8 cellular contexts compared by ENCODE assay signal in genomic region chr18:56748698-56749268, GRCh38.
DNase-seq lines count a peak whose midpoint lies in the region; ATAC-seq, FAIRE-seq and TF ChIP-seq lines count a peak whose summit lies in the region.

No MANE protein-coding gene starts in this region.

- no peak overlapping the region for H3K27ac Mint-ChIP-seq in natural killer cell
- no peak overlapping the region for H3K27ac Mint-ChIP-seq in natural killer cell treated with Interleukin-12 subunit alpha and Interleukin-12 subunit beta and Interleukin-15 and Interleukin-18, amount 100 ng/mL, for 72 hours
- H3K27ac Mint-ChIP-seq in astrocyte (ENCODE audit: unreplicated experiment): no peak overlapping the region

- H3K27me3 ChIP-seq in astrocyte (ENCODE audit: insufficient read depth, low read length): no peaks in the 10 kb centered on the region
- H3K27me3 ChIP-seq in kidney epithelial cell (ENCODE audit: control insufficient read depth, insufficient read depth, low read length): no peaks in the 10 kb centered on the region

- FAIRE-seq in astrocyte (lab: Jason Lieb, UNC) (no peak), GM19239 (lab: Jason Lieb, UNC) (no peak)

- no peak overlapping the region for H2AFZ ChIP-seq in astrocyte (ENCODE audit: low read depth, low read length)

- DNase-seq in natural killer cell: no peak
- DNase-seq in natural killer cell treated with Interleukin-12 subunit alpha and Interleukin-12 subunit beta and Interleukin-15 and Interleukin-18, amount 100 ng/mL, for 72 hours (ENCODE audit: low spot score): no peak
- peak; percentile 33 for DNase-seq in NCI-H2171 (lab: John Stamatoyannopoulos, UW)
- DNase-seq in astrocyte (ENCODE audit: low read depth): peak; percentile 11
- no peak for DNase-seq in kidney epithelial cell (ENCODE audit: low read depth)
- DNase-seq in HPDE6-E6E7 (ENCODE audit: extremely low spot score): no peak
- DNase-seq in GM19239 (ENCODE audit: insufficient read length, low spot score): no peak

- no peaks in the 10 kb centered on the region for H3K79me2 ChIP-seq in astrocyte (ENCODE audit: insufficient read depth, low read length)

- no peaks in the 10 kb centered on the region for H3K27me3 Mint-ChIP-seq in natural killer cell (ENCODE audit: low read depth in 2 of 2)
- no peaks in the 10 kb centered on the region for H3K27me3 Mint-ChIP-seq in natural killer cell treated with Interleukin-12 subunit alpha and Interleukin-12 subunit beta and Interleukin-15 and Interleukin-18, amount 100 ng/mL, for 72 hours
- no peaks in the 10 kb centered on the region for H3K27me3 Mint-ChIP-seq in astrocyte (ENCODE audit: low read depth, unreplicated experiment)

- no peaks in the 10 kb centered on the region for H3K4me1 ChIP-seq in astrocyte (ENCODE audit: insufficient read depth, low read length)

- TF ChIP-seq CTCF in natural killer cell (IDR thresholded peaks at IDR 0.05) (peak; percentile 64), astrocyte (IDR thresholded peaks at IDR 0.05; ENCODE audit: insufficient read depth, low read depth, low read length) (peak; percentile 48), kidney epithelial cell (IDR thresholded peaks at IDR 0.05; ENCODE audit: insufficient read depth, low read length, poor library complexity, severe bottlenecking) (peak; percentile 46)

- H4K20me1 ChIP-seq in astrocyte (ENCODE audit: insufficient read depth, low read length): peaks cover 3% of the 10 kb centered on the region

- no peak overlapping the region for H3K4me2 ChIP-seq in astrocyte (ENCODE audit: low read length)

- H3K27ac ChIP-seq in astrocyte (ENCODE audit: low read depth, low read length): no peak overlapping the region

- H3K36me3 ChIP-seq in astrocyte (ENCODE audit: insufficient read depth, low read length) (no peaks in the 10 kb centered on the region), kidney epithelial cell (ENCODE audit: control insufficient read depth, insufficient read depth, low read length) (no peaks in the 10 kb centered on the region)

- H3K4me1 Mint-ChIP-seq in natural killer cell: peaks cover 18 to 19% of the 10 kb centered on the region in 2 donors
- peaks cover 17% of the 10 kb centered on the region in 2 donors for H3K4me1 Mint-ChIP-seq in natural killer cell treated with Interleukin-12 subunit alpha and Interleukin-12 subunit beta and Interleukin-15 and Interleukin-18, amount 100 ng/mL, for 72 hours (ENCODE audit: low read depth in 2 of 2)
- H3K4me1 Mint-ChIP-seq in astrocyte (ENCODE audit: low read depth, unreplicated experiment): no peaks in the 10 kb centered on the region

- no peak overlapping the region for H3K9ac ChIP-seq in astrocyte (ENCODE audit: low read length)

- intact Hi-C loops in natural killer cell (cut with micrococcal nuclease): loop anchor here (1.0 kb wide), 1 partner anchor 813 kb away; no protein-coding TSS in a partner anchor

- no peaks in the 10 kb centered on the region for H3K9me3 ChIP-seq in astrocyte (ENCODE audit: insufficient read depth, low read depth, low read length)

- H3K9me3 Mint-ChIP-seq in natural killer cell (no peaks in the 10 kb centered on the region), astrocyte (ENCODE audit: unreplicated experiment) (no peaks in the 10 kb centered on the region)
- H3K9me3 Mint-ChIP-seq in natural killer cell treated with Interleukin-12 subunit alpha and Interleukin-12 subunit beta and Interleukin-15 and Interleukin-18, amount 100 ng/mL, for 72 hours: no peaks in the 10 kb centered on the region

- no peak overlapping the region for H3K4me3 Mint-ChIP-seq in natural killer cell
- no peak overlapping the region for H3K4me3 Mint-ChIP-seq in natural killer cell treated with Interleukin-12 subunit alpha and Interleukin-12 subunit beta and Interleukin-15 and Interleukin-18, amount 100 ng/mL, for 72 hours
- H3K4me3 Mint-ChIP-seq in astrocyte (ENCODE audit: unreplicated experiment): no peak overlapping the region

- no peak overlapping the region for H3K4me3 ChIP-seq in astrocyte (ENCODE audit: insufficient read depth, low read depth, low read length)
- no peak overlapping the region for H3K4me3 ChIP-seq in kidney epithelial cell (ENCODE audit: low read depth, low read length)

- ATAC-seq in natural killer cell (no peak), HG03280 (IDR thresholded peaks at IDR 0.05; ENCODE audit: unreplicated experiment) (no peak)
- no peak for ATAC-seq in natural killer cell treated with Interleukin-12 subunit alpha and Interleukin-12 subunit beta and Interleukin-15 and Interleukin-18, amount 100 ng/mL, for 72 hours

- H3K36me3 Mint-ChIP-seq in natural killer cell (no peaks in the 10 kb centered on the region), astrocyte (ENCODE audit: low read depth, unreplicated experiment) (no peaks in the 10 kb centered on the region)
- no peaks in the 10 kb centered on the region for H3K36me3 Mint-ChIP-seq in natural killer cell treated with Interleukin-12 subunit alpha and Interleukin-12 subunit beta and Interleukin-15 and Interleukin-18, amount 100 ng/mL, for 72 hours

Comparison
In these comparisons a context has a peak if more than half of its experiments do, and no peak if none do; other contexts are left out.
1. DNase-seq: peak in NCI-H2171 (single experiment) and astrocyte (single experiment); none in natural killer cell (single experiment), natural killer cell treated with Interleukin-12 subunit alpha and Interleukin-12 subunit beta and Interleukin-15 and Interleukin-18, amount 100 ng/mL, for 72 hours (single experiment), kidney epithelial cell (single experiment), HPDE6-E6E7 (single experiment) and GM19239 (single experiment).
2. Peak in every context shown above with its lines, with median percentiles within 50 percentile points of each other: CTCF ChIP-seq.